In genomic region chr5:175457466-175457865, GRCh38 we compare ENCODE assay signal across 11 cellular contexts. TPM values are rescaled to one million over a fixed set of nuclear protein-coding genes. Genes with fewer than 3 reads are reported as not detected.
DNase-seq lines count a peak whose midpoint lies in the region; ATAC-seq, FAIRE-seq and TF ChIP-seq lines count a peak whose summit lies in the region.
"Had no signal": no experiment of that assay in that cellular context is flagged by ENCODE, and none has a peak within 500 bp of the region (broad histone marks: within the 10 kb centered on the region; RNA-seq: fewer than 3 reads in every experiment).

No MANE protein-coding gene starts in this region.

- intact Hi-C loops in Panc1 (cut with micrococcal nuclease; ENCODE audit: unreplicated experiment): no loop called here
- intact Hi-C loops in colonic mucosa (cut with DNase I): no loop called here

- H3K4me3 ChIP-seq in Panc1 (ENCODE audit: low read depth in 2 of 2, low read length in 2 of 2) (no peak overlapping the region), colonic mucosa (no peak overlapping the region)

- no peaks in the 10 kb centered on the region for H3K4me1 ChIP-seq in Panc1 (ENCODE audit: control insufficient read depth, insufficient read depth, low read length)
- no peaks in the 10 kb centered on the region for H3K4me1 ChIP-seq in colonic mucosa

- peak; percentile 11; the same call in 1 of the 2 replicates for TF ChIP-seq CTCF in Panc1 (IDR thresholded peaks at IDR 0.05)
- no peak for TF ChIP-seq CTCF in colonic mucosa (IDR thresholded peaks at IDR 0.05)

- H3K36me3 ChIP-seq in Panc1 (ENCODE audit: control insufficient read depth, insufficient read depth, low read length) (no peaks in the 10 kb centered on the region), colonic mucosa (no peaks in the 10 kb centered on the region)

- CTCF ChIA-PET in Panc1 (lab: Charles Lee): interaction anchor here (0.6 kb wide), 1 partner anchor 104 kb away, joined by 3 read pairs; no protein-coding TSS in a partner anchor

- POLR2A ChIA-PET in Panc1 (lab: Charles Lee): no interaction called here

- TF ChIP-seq POLR2A in GM12891 (IDR thresholded peaks at IDR 0.05; ENCODE audit: low read depth, low read length): no peak

- no TSS peak for BruUV-seq in Panc1 (replicated peaks; lab: Mats Ljungman, UMichigan)

- FAIRE-seq in GM12891 (lab: Jason Lieb, UNC): peak; percentile 68

- H3K9ac ChIP-seq in colonic mucosa (ENCODE audit: low read depth in 2 of 2, low read length in 2 of 2): no peak overlapping the region
- H3K9ac ChIP-seq: KMS-11 had no signal

- ATAC-seq in GM19397 (IDR thresholded peaks at IDR 0.05; ENCODE audit: unreplicated experiment): peak; percentile 84
- ATAC-seq in HG02981 (IDR thresholded peaks at IDR 0.05; ENCODE audit: unreplicated experiment): peak; percentile 95
- ATAC-seq in Panc1: no peak

- H3K9me3 ChIP-seq in Panc1 (ENCODE audit: control insufficient read depth, insufficient read depth, low read depth, low read length): no peaks in the 10 kb centered on the region
- H3K9me3 ChIP-seq in colonic mucosa: no peaks in the 10 kb centered on the region

- H3K27me3 ChIP-seq in Panc1 (ENCODE audit: control insufficient read depth, insufficient read depth, low read length): 0 out of 2 replicates have a peak, but pooled peaks cover 8% of the 10 kb centered on the region
- H3K27me3 ChIP-seq in colonic mucosa: no peaks in the 10 kb centered on the region

- in situ Hi-C loops in Panc1 (cut with HindIII; ENCODE audit: low pct_unique_long_range_greater_than_20kb, low sequenced_read_pairs): no loop called here

- DNase-seq in GM12891 (ENCODE audit: insufficient read length, low spot score) (no peak), Panc1 (ENCODE audit: low read depth, low spot score) (no peak), colonic mucosa (no peak), DMS153 treated with DMSO at 0.1 percent for 48 hours (lab: John Stamatoyannopoulos, UW; ENCODE audit: unreplicated experiment) (no peak), pons (ENCODE audit: low spot score) (no peak)
- DNase-seq in stimulated activated CD4-positive, alpha-beta T cell treated with anti-CD3 and anti-CD28 coated beads, Interleukin-4, amount 100 ng/mL, for 1 hour: no peak
- DNase-seq: activated naive CD4-positive, alpha-beta T cell treated with Interleukin-2 at 50 U/mL for 16 hours; DND-41 had no signal

- H3K27ac ChIP-seq in Panc1 (ENCODE audit: low read length) (no peak overlapping the region), colonic mucosa (no peak overlapping the region)
- H3K27ac ChIP-seq: KMS-11 had no signal

TF ChIP-seq in GM12891, 5 proteins besides CTCF, POLR2A, EP300 and RAD21:
- TF ChIP-seq TAF1 (IDR thresholded peaks at IDR 0.05; ENCODE audit: low read depth, low read length) (no peak), POLR2AphosphoS5 (IDR thresholded peaks at IDR 0.05; ENCODE audit: low read depth, low read length) (no peak), SPI1 (IDR thresholded peaks at IDR 0.05; ENCODE audit: low read depth, low read length) (no peak), PAX5 (IDR thresholded peaks at IDR 0.05; ENCODE audit: insufficient read depth, low read length, severe bottlenecking) (no peak), POU2F2 (IDR thresholded peaks at IDR 0.05; ENCODE audit: low read depth, low read length) (no peak)
TF ChIP-seq in GM12891: peak in this region for 0.

RNA-seq across cellular contexts. Expression of gene DRD1, which starts 13.5 kb away (rescaled TPM):
- polyA plus RNA-seq in GM12891 (2012; ENCODE audit: low read depth, missing spikeins): not detected
- total RNA-seq in Panc1 (2021; ENCODE audit: unreplicated experiment): 1.0 TPM
- 0.82 TPM for polyA plus RNA-seq in Panc1 (2012; ENCODE audit: insufficient read length)
- total RNA-seq in colonic mucosa: under 1 TPM in 1 of 2 donors, not detected in 1; 0.10 TPM

RNA-seq across cellular contexts. Expression of gene SFXN1, which starts 20.9 kb away (rescaled TPM):
- polyA plus RNA-seq in GM12891 (2012; ENCODE audit: low read depth, missing spikeins): 72.0 TPM
- 88.3 TPM for total RNA-seq in Panc1 (2021; ENCODE audit: unreplicated experiment)
- polyA plus RNA-seq in Panc1 (2012; ENCODE audit: insufficient read length): 96.7 TPM
- total RNA-seq in colonic mucosa: 10 to 100 TPM; 71.9 to 95.7 TPM
